Comparison of ENCODE assay signal across 1 cellular context in the genomic region with DNA sequence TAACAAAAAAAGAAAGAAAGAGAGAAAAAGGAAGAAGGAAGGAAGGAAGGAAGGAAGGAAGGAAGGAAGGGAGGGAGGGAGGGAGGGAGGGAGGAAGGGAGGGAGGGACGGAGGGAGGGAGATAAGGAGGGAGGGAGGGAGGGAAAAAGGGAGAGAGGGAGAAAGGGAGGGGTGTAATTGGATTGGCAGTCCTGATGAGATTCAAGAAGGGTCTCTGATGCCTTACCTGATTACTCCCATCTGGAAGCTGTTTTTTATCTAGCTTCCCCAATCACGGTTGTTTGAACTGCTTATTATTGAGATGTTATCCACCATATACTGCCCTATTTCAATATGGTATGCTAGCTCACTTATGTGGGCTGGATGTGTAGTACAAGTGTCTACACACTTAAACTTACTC.
TF ChIP-seq lines count a peak whose summit lies in the region.

No MANE protein-coding gene starts in this region.

TF ChIP-seq in endothelial cell of umbilical vein, 7 proteins besides CTCF, POLR2A, EP300 and RAD21:
- TF ChIP-seq MYC (IDR thresholded peaks at IDR 0.05; ENCODE audit: low read depth, low read length) (no peak), POLR2AphosphoS5 (IDR thresholded peaks at IDR 0.05; ENCODE audit: insufficient read depth, low read depth, low read length) (no peak), JUN (IDR thresholded peaks at IDR 0.05; ENCODE audit: borderline replicate concordance, insufficient read depth, insufficient read length, low read depth) (no peak), GATA2 (IDR thresholded peaks at IDR 0.05; ENCODE audit: insufficient read depth, insufficient read length, low read depth, low read length) (no peak), EZH2 (IDR thresholded peaks at IDR 0.05; ENCODE audit: borderline replicate concordance, low read depth, low read length, severe bottlenecking) (no peak), FOS (IDR thresholded peaks at IDR 0.05; ENCODE audit: borderline replicate concordance, insufficient read depth, low read length) (no peak)
- TF ChIP-seq, protein P1, sequence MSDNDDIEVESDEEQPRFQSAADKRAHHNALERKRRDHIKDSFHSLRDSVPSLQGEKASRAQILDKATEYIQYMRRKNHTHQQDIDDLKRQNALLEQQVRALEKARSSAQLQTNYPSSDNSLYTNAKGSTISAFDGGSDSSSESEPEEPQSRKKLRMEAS (IDR thresholded peaks at IDR 0.05; ENCODE audit: insufficient read depth, insufficient read length), result no peak
TF ChIP-seq in endothelial cell of umbilical vein: peak in this region for 0.
